11 cellular contexts compared by ENCODE assay signal in the genomic region with DNA sequence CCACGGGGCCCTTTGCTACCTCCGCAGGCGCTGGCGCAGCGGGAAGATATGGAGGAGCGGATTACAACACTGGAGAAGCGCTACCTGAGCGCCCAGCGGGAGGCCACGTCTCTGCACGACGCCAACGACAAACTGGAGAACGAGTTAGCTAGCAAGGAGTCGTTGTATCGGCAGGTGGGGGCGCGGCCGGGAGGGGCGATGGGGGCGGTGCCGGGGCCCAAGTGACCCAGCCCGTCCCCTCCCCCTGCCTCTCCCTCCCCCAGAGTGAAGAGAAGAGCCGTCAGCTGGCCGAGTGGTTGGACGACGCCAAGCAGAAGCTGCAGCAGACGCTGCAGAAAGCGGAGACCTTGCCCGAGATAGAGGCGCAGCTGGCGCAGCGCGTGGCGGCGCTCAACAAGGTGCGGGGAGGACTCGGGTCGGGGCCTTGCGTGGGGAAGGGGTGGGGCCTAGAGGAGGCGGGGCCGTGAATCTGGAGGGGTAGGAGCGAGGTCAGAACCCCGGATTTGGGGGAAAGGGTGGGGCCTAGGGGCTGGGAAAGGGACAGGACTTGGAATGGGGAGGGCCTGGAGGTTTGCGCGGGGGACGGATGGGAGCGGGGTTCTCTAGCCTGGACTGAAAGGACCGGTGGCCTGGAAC. TPM values are rescaled to one million over a fixed set of nuclear protein-coding genes. Genes with fewer than 3 reads are reported as not detected.
A peak's percentile ranks its signal among the peaks of the same experiment; 100 is the strongest.
DNase-seq lines count a peak whose midpoint lies in the region; ATAC-seq, FAIRE-seq and TF ChIP-seq lines count a peak whose summit lies in the region.
"Had no signal": no experiment of that assay in that cellular context is flagged by ENCODE, and none has a peak within 500 bp of the region (broad histone marks: within the 10 kb centered on the region; RNA-seq: fewer than 3 reads in every experiment).

No MANE protein-coding gene starts in this region.

- TF ChIP-seq CTCF in OCI-LY7 (conservative IDR thresholded peaks at IDR 0.05; ENCODE audit: low read length) (no peak), H1 (IDR thresholded peaks at IDR 0.05; ENCODE audit: control extremely low read depth in 1 of 3, insufficient read depth in 1 of 3, low read depth in 1 of 3, low read length in 3 of 3) (no peak), natural killer cell (IDR thresholded peaks at IDR 0.05) (no peak), ascending aorta (IDR thresholded peaks at IDR 0.05) (no peak)

- no peak overlapping the region for H2BK15ac ChIP-seq in H1 (ENCODE audit: low read length)

- H3K27ac Mint-ChIP-seq in natural killer cell, result peak overlapping the region in 1 of 2 donors; percentile 35

- intact Hi-C loops in OCI-LY7 (cut with micrococcal nuclease; ENCODE audit: unreplicated experiment), result loop anchor here (5.0 kb wide), 1 partner anchor 311 kb away; no protein-coding TSS in a partner anchor
- intact Hi-C loops in natural killer cell (cut with micrococcal nuclease), result no loop called here
- intact Hi-C loops in ascending aorta (cut with DNase I), result no loop called here

- no peak overlapping the region for H3K4ac ChIP-seq in H1 (replicated peaks; ENCODE audit: insufficient read length, low read depth, low read length)

- H2BK12ac ChIP-seq in H1 (ENCODE audit: low read depth, low read length), result no peak overlapping the region

- peaks cover 13% of the 10 kb centered on the region for H3K23me2 ChIP-seq in H1 (ENCODE audit: low read depth, low read length)

- BruUV-seq in OCI-LY7 (replicated peaks; lab: Mats Ljungman, UMichigan), result no TSS peak

- no peak for FAIRE-seq in H1 (lab: Jason Lieb, UNC)

- no peaks in the 10 kb centered on the region for H3K79me2 ChIP-seq in OCI-LY7 (ENCODE audit: insufficient read depth, low read depth, low read length)
- no peaks in the 10 kb centered on the region for H3K79me2 ChIP-seq in H1 (ENCODE audit: control insufficient read depth in 1 of 2, insufficient read depth in 2 of 2, low read length in 2 of 2)

- peaks cover 12% of the 10 kb centered on the region for H3K9me3 ChIP-seq in BLaER1
- H3K9me3 ChIP-seq in OCI-LY7 (ENCODE audit: low read length), result no peaks in the 10 kb centered on the region
- no peaks in the 10 kb centered on the region for H3K9me3 ChIP-seq in H1 (ENCODE audit: insufficient read depth in 2 of 2, low read depth in 1 of 2, low read length in 1 of 2)
- H3K9me3 ChIP-seq in ascending aorta, result no peaks in the 10 kb centered on the region
- H3K9me3 ChIP-seq: SJSA1 had no signal

- H2AFZ ChIP-seq in OCI-LY7 (ENCODE audit: low read length), result peak overlapping the region; percentile 52; the same call in 1 of the 2 replicates
- H2AFZ ChIP-seq in H1 (ENCODE audit: low read length), result no peak overlapping the region

- no peak overlapping the region for H4K8ac ChIP-seq in H1 (ENCODE audit: extremely low read depth, insufficient read depth, low read length)

- peak overlapping the region; percentile 12; the same call in 1 of the 2 replicates for H3K4me2 ChIP-seq in BLaER1
- no peak overlapping the region for H3K4me2 ChIP-seq in OCI-LY7 (ENCODE audit: low read length)
- H3K4me2 ChIP-seq in H1 (ENCODE audit: insufficient read depth in 1 of 2, low read depth in 2 of 2, low read length in 2 of 2), result peak overlapping the region; percentile 61 to 62

- H3K4me1 ChIP-seq in BLaER1, result peaks cover 15% of the 10 kb centered on the region
- H3K4me1 ChIP-seq in OCI-LY7 (ENCODE audit: insufficient read depth, low read length, poor library complexity, severe bottlenecking), result peaks cover 12% of the 10 kb centered on the region
- H3K4me1 ChIP-seq in H1 (replicated peaks in 1 of 4; ENCODE audit: control insufficient read depth in 3 of 4, insufficient read depth in 4 of 4, low read length in 3 of 4), result peaks cover 4 to 17% (median 9%) of the 10 kb centered on the region in 4 experiments
- H3K4me1 ChIP-seq in ascending aorta, result peaks cover 0 to 12% of the 10 kb centered on the region in 2 donors

- TF ChIP-seq POLR2A in H1 (IDR thresholded peaks at IDR 0.05; ENCODE audit: control extremely low read depth in 1 of 2, low read depth in 2 of 2, low read length in 2 of 2), result no peak

- POLR2A ChIA-PET in OCI-LY7 (lab: Charles Lee), result no interaction called here
- POLR2A ChIA-PET in H1 (lab: Charles Lee; ENCODE audit: partially characterized antibody), result interaction anchor here (0.6 to 5.8 kb wide), 8 partner anchors 12 to 56 kb away, joined by 3 to 47 read pairs (median 4); partner anchors contain the start of genes LIN7B and PPFIA3

- no peak overlapping the region for H4K5ac ChIP-seq in H1 (ENCODE audit: insufficient read length, low read depth, low read length)

- ATAC-seq in natural killer cell (peak; percentile 20 to 28 (median 28)), GM18520 (IDR thresholded peaks at IDR 0.05; ENCODE audit: unreplicated experiment) (no peak), GM21786 (IDR thresholded peaks at IDR 0.05; ENCODE audit: unreplicated experiment) (no peak)

- no peak for TF ChIP-seq EP300 in H1 (IDR thresholded peaks at IDR 0.05; ENCODE audit: borderline replicate concordance in 1 of 2, low read depth in 2 of 2, low read length in 2 of 2)

- no peak for TF ChIP-seq RAD21 in H1 (IDR thresholded peaks at IDR 0.05 in 1 of 2, conservative IDR thresholded peaks at IDR 0.05 in 1 of 2; ENCODE audit: low read depth in 2 of 2, low read length in 2 of 2)

- H3K4me3 ChIP-seq in BLaER1 (no peak overlapping the region), OCI-LY7 (ENCODE audit: low read depth, low read length, poor library complexity, severe bottlenecking) (no peak overlapping the region), H1 (ENCODE audit: extremely low read depth in 1 of 4, insufficient read depth in 2 of 4, low read depth in 3 of 4, low read length in 4 of 4) (peak overlapping the region in 3 of 4 experiments; percentile 26 to 55 (median 27); a peak in 6 of 8 replicates), ascending aorta (peak overlapping the region in 1 of 2 donors; percentile 4)
- H3K4me3 ChIP-seq: lung, SJSA1 had no signal

- no peak overlapping the region for H3K14ac ChIP-seq in H1 (ENCODE audit: insufficient read length)

- H3K18ac ChIP-seq in H1 (ENCODE audit: extremely low read depth, low read length), result no peak overlapping the region; the same call in none of the 2 replicates

- H3K36me3 Mint-ChIP-seq in natural killer cell, result no peaks in the 10 kb centered on the region

- H3K27me3 Mint-ChIP-seq in natural killer cell (ENCODE audit: low read depth in 2 of 2), result peaks cover 0 to 11% of the 10 kb centered on the region in 2 donors

- H3K4me3 Mint-ChIP-seq in natural killer cell, result peak overlapping the region; percentile 79

- H2AK5ac ChIP-seq in H1 (ENCODE audit: low read depth, low read length), result no peak overlapping the region

- H2BK20ac ChIP-seq in H1 (ENCODE audit: low read length), result no peak overlapping the region

- no peak overlapping the region for H3K56ac ChIP-seq in H1 (replicated peaks; ENCODE audit: insufficient read length, low read depth, low read length)

- H3K9ac ChIP-seq in BLaER1 (no peak overlapping the region), H1 (replicated peaks in 1 of 4; ENCODE audit: extremely low read depth in 1 of 4, low read depth in 3 of 4, low read length in 3 of 4) (no peak overlapping the region)

- H3K9me2 ChIP-seq in OCI-LY7 (ENCODE audit: insufficient read depth, low read length), result no peaks in the 10 kb centered on the region

- no peaks in the 10 kb centered on the region for H3K9me3 Mint-ChIP-seq in natural killer cell

- H3K4me1 Mint-ChIP-seq in natural killer cell, result peaks cover 22 to 31% of the 10 kb centered on the region in 2 donors

- H4K91ac ChIP-seq in H1 (replicated peaks; ENCODE audit: insufficient read length, low read length), result no peak overlapping the region

- no peak overlapping the region for H3K27ac ChIP-seq in BLaER1
- H3K27ac ChIP-seq in OCI-LY7 (ENCODE audit: low read depth, low read length, poor library complexity, severe bottlenecking), result no peak overlapping the region
- no peak overlapping the region for H3K27ac ChIP-seq in H1 (ENCODE audit: low read depth, low read length)
- H3K27ac ChIP-seq in ascending aorta, result no peak overlapping the region
- H3K27ac ChIP-seq: SJSA1 had no signal

- CTCF ChIA-PET in OCI-LY7 (lab: Charles Lee; ENCODE audit: unreplicated experiment), result no interaction called here
- CTCF ChIA-PET in H1 (lab: Charles Lee; ENCODE audit: partially characterized antibody), result interaction anchor here (0.7 to 9.7 kb wide), 13 partner anchors 11 to 93 kb away, joined by 3 to 99 read pairs (median 3); partner anchors contain the start of gene HRC

- no peak overlapping the region for H2BK120ac ChIP-seq in H1 (replicated peaks; ENCODE audit: low read depth, low read length)

- no peak overlapping the region for H3K23ac ChIP-seq in H1 (ENCODE audit: insufficient read length)

- no peak for DNase-seq in OCI-LY7 (ENCODE audit: low spot score)
- DNase-seq in H1 (ENCODE audit: low read depth in 1 of 2, low spot score in 2 of 2), result peak in 1 of 2 experiments; percentile 72
- DNase-seq in natural killer cell, result no peak
- DNase-seq in COLO668 (lab: John Stamatoyannopoulos, UW; ENCODE audit: unreplicated experiment), result no peak
- no peak for DNase-seq in ascending aorta (ENCODE audit: low spot score in 2 of 2)
- DNase-seq: GDM1 had no signal

- 25% methylated on average over 22 of the region's 49 CpGs; no CpG with 5 or more reads in 1 of the 2 experiments for WGBS in H1 (ENCODE audit: extremely low coverage in 1 of 2, insufficient coverage in 1 of 2, insufficient read length in 1 of 2, insufficient replicate concordance in 2 of 2, low coverage in 1 of 2, low lambda C conversion rate in 2 of 2, missing lambda C conversion rate in 1 of 2), 2 experiments

- H3K36me3 ChIP-seq in BLaER1, result peaks cover 67% of the 10 kb centered on the region
- H3K36me3 ChIP-seq in OCI-LY7 (ENCODE audit: insufficient read depth, low read length), result peaks cover 6% of the 10 kb centered on the region; the same call in 1 of the 2 replicates
- peaks cover 0 to 8% (median 2%) of the 10 kb centered on the region in 4 experiments; a peak in 2 of 8 replicates for H3K36me3 ChIP-seq in H1 (ENCODE audit: control insufficient read depth in 2 of 4, insufficient read depth in 4 of 4, low read length in 3 of 4)
- H3K36me3 ChIP-seq in ascending aorta, result no peaks in the 10 kb centered on the region
- H3K36me3 ChIP-seq: SJSA1 had no signal

- no peaks in the 10 kb centered on the region for H4K20me1 ChIP-seq in BLaER1
- H4K20me1 ChIP-seq in OCI-LY7 (ENCODE audit: insufficient read depth, low read length), result no peaks in the 10 kb centered on the region
- peaks cover 0 to 3% of the 10 kb centered on the region in 2 experiments for H4K20me1 ChIP-seq in H1 (replicated peaks in 1 of 2; ENCODE audit: control insufficient read depth in 1 of 2, insufficient read depth in 2 of 2, low read length in 2 of 2)

- H3K27me3 ChIP-seq in BLaER1 (no peaks in the 10 kb centered on the region; the same call in 1 of the 2 replicates), H1 (replicated peaks in 1 of 4; ENCODE audit: control insufficient read depth in 3 of 4, extremely low read depth in 1 of 4, insufficient read depth in 3 of 4, low read length in 3 of 4) (no peaks in the 10 kb centered on the region), ascending aorta (no peaks in the 10 kb centered on the region)
- H3K27me3 ChIP-seq: SJSA1 had no signal

- peak overlapping the region; percentile 49; the same call in 1 of the 2 replicates for H2BK5ac ChIP-seq in H1 (ENCODE audit: low read depth, low read length)

- H3K79me1 ChIP-seq in H1 (ENCODE audit: low read depth, low read length), result no peaks in the 10 kb centered on the region

RNA-seq across cellular contexts. Expression of gene PPFIA3, which starts 13.7 kb away (rescaled TPM):
- 17.1 and 21.2 TPM in 2 replicates for total RNA-seq in OCI-LY7 (2014; rRNA removed; shearing (Covaris generic))
- total RNA-seq in OCI-LY7 (2022) (16.2 and 17.8 TPM in 2 replicates), natural killer cell (1 to 10 TPM; 5.3 to 5.5 (median 5.3) TPM), ascending aorta (33.3 TPM)
- total RNA-seq in H1 (2021; fragmentation: NEBNext Ultra II Directional; extraction: Animal tissue kit (Norgen Biotek cat#: 25700)), result 25.3 and 28.0 TPM in 2 replicates
- polyA plus RNA-seq in H1 (2011; rRNA removed), result 15.9 and 28.8 TPM in 2 replicates
- polyA plus RNA-seq in H1 (2011; cell fraction: cytosol; rRNA removed), result 24.4 TPM
- polyA plus RNA-seq in H1 (2011; cell fraction: nucleus; rRNA removed), result 60.9 TPM
- polyA plus RNA-seq in H1 (2012, experiment 1 of 2), result 19.8 to 30.7 TPM (median 28.0 TPM) in 4 replicates
- 23.3 TPM for polyA plus RNA-seq in H1 (2012, experiment 2 of 2)
- polyA plus RNA-seq in H1 (2013, experiment 1 of 2), result 23.1 TPM
- polyA plus RNA-seq in H1 (2013, experiment 2 of 2), result 22.3 TPM
- polyA minus RNA-seq in H1 (2011; rRNA and poly(A)+ RNA removed), result 12.6 and 13.4 TPM in 2 replicates
- polyA minus RNA-seq in H1 (2011; cell fraction: cytosol; rRNA and poly(A)+ RNA removed), result 15.0 TPM
- 28.2 TPM for polyA minus RNA-seq in H1 (2011; cell fraction: nucleus; rRNA and poly(A)+ RNA removed)

RNA-seq across cellular contexts. Expression of gene C19orf73, which starts 14.1 kb away (rescaled TPM):
- total RNA-seq in OCI-LY7 (2014; rRNA removed; shearing (Covaris generic)), result 5.9 and 8.3 TPM in 2 replicates
- total RNA-seq in OCI-LY7 (2022) (2.5 and 4.4 TPM in 2 replicates), natural killer cell (1 to 10 TPM; 2.3 to 2.7 (median 2.7) TPM), ascending aorta (not detected)
- total RNA-seq in H1 (2021; fragmentation: NEBNext Ultra II Directional; extraction: Animal tissue kit (Norgen Biotek cat#: 25700)), result 1.2 and 2.5 TPM in 2 replicates
- polyA plus RNA-seq in H1 (2011; rRNA removed), result 4.6 and 10.0 TPM in 2 replicates
- polyA plus RNA-seq in H1 (2011; cell fraction: cytosol; rRNA removed), result 6.5 TPM
- polyA plus RNA-seq in H1 (2011; cell fraction: nucleus; rRNA removed), result 10.6 TPM
- polyA plus RNA-seq in H1 (2012, experiment 1 of 2), result 1.4 to 3.3 TPM (median 2.6 TPM) in 4 replicates
- polyA plus RNA-seq in H1 (2012, experiment 2 of 2), result 1.8 TPM
- 3.3 TPM for polyA plus RNA-seq in H1 (2013, experiment 1 of 2)
- polyA plus RNA-seq in H1 (2013, experiment 2 of 2), result 2.7 TPM
- 0.63 and 1.6 TPM in 2 replicates for polyA minus RNA-seq in H1 (2011; rRNA and poly(A)+ RNA removed)
- 1.7 TPM for polyA minus RNA-seq in H1 (2011; cell fraction: cytosol; rRNA and poly(A)+ RNA removed)
- polyA minus RNA-seq in H1 (2011; cell fraction: nucleus; rRNA and poly(A)+ RNA removed), result 7.8 TPM

RNA-seq across cellular contexts. Expression of gene LIN7B, which starts 18.9 kb away (rescaled TPM):
- total RNA-seq in OCI-LY7 (2014; rRNA removed; shearing (Covaris generic)), result 5.5 and 14.7 TPM in 2 replicates
- 3.6 and 4.8 TPM in 2 replicates for total RNA-seq in OCI-LY7 (2022)
- 4.1 and 4.2 TPM in 2 replicates for total RNA-seq in H1 (2021; fragmentation: NEBNext Ultra II Directional; extraction: Animal tissue kit (Norgen Biotek cat#: 25700))
- polyA plus RNA-seq in H1 (2011; rRNA removed), result 4.1 and 6.0 TPM in 2 replicates
- 4.6 TPM for polyA plus RNA-seq in H1 (2011; cell fraction: cytosol; rRNA removed)
- polyA plus RNA-seq in H1 (2011; cell fraction: nucleus; rRNA removed), result 9.1 TPM
- polyA plus RNA-seq in H1 (2012, experiment 1 of 2), result 1.7 to 7.5 TPM (median 4.9 TPM) in 4 replicates
- polyA plus RNA-seq in H1 (2012, experiment 2 of 2), result 2.1 TPM
- 1.8 TPM for polyA plus RNA-seq in H1 (2013, experiment 1 of 2)
- polyA plus RNA-seq in H1 (2013, experiment 2 of 2), result 2.8 TPM
- polyA minus RNA-seq in H1 (2011; rRNA and poly(A)+ RNA removed), result 1.6 and 2.4 TPM in 2 replicates
- polyA minus RNA-seq in H1 (2011; cell fraction: cytosol; rRNA and poly(A)+ RNA removed), result not detected
- polyA minus RNA-seq in H1 (2011; cell fraction: nucleus; rRNA and poly(A)+ RNA removed), result 3.5 TPM
- total RNA-seq in natural killer cell, result 1 to 10 TPM; 6.2 to 8.8 (median 6.5) TPM
- total RNA-seq in ascending aorta, result 42.1 TPM

RNA-seq across cellular contexts. Expression of gene HRC, which starts 22.1 kb away (rescaled TPM):
- total RNA-seq in OCI-LY7 (2014; rRNA removed; shearing (Covaris generic)), result not detected in 2 replicates
- total RNA-seq in OCI-LY7 (2022) (not detected in 2 replicates), natural killer cell (not detected), ascending aorta (not detected)
- total RNA-seq in H1 (2021; fragmentation: NEBNext Ultra II Directional; extraction: Animal tissue kit (Norgen Biotek cat#: 25700)), result 1.8 and 2.3 TPM in 2 replicates
- 2.6 and 6.8 TPM in 2 replicates for polyA plus RNA-seq in H1 (2011; rRNA removed)
- polyA plus RNA-seq in H1 (2011; cell fraction: cytosol; rRNA removed), result 10.7 TPM
- polyA plus RNA-seq in H1 (2011; cell fraction: nucleus; rRNA removed), result 7.4 TPM
- 1.6 to 4.2 TPM (median 3.0 TPM) in 4 replicates for polyA plus RNA-seq in H1 (2012, experiment 1 of 2)
- 0.50 TPM for polyA plus RNA-seq in H1 (2012, experiment 2 of 2)
- polyA plus RNA-seq in H1 (2013, experiment 1 of 2), result 5.9 TPM
- polyA plus RNA-seq in H1 (2013, experiment 2 of 2), result 6.1 TPM
- 0.61 and 4.4 TPM in 2 replicates for polyA minus RNA-seq in H1 (2011; rRNA and poly(A)+ RNA removed)
- polyA minus RNA-seq in H1 (2011; cell fraction: cytosol; rRNA and poly(A)+ RNA removed), result 1.6 TPM
- 2.0 TPM for polyA minus RNA-seq in H1 (2011; cell fraction: nucleus; rRNA and poly(A)+ RNA removed)
- total RNA-seq: SJSA1 had no signal

RNA-seq across cellular contexts. Expression of gene TRPM4, which starts 24.5 kb away (rescaled TPM):
- total RNA-seq in OCI-LY7 (2014; rRNA removed; shearing (Covaris generic)), result 11.6 and 20.9 TPM in 2 replicates
- 36.2 and 44.2 TPM in 2 replicates for total RNA-seq in OCI-LY7 (2022)
- 11.3 and 12.6 TPM in 2 replicates for total RNA-seq in H1 (2021; fragmentation: NEBNext Ultra II Directional; extraction: Animal tissue kit (Norgen Biotek cat#: 25700))
- polyA plus RNA-seq in H1 (2011; rRNA removed), result 13.3 and 21.5 TPM in 2 replicates
- 14.1 TPM for polyA plus RNA-seq in H1 (2011; cell fraction: cytosol; rRNA removed)
- 28.9 TPM for polyA plus RNA-seq in H1 (2011; cell fraction: nucleus; rRNA removed)
- polyA plus RNA-seq in H1 (2012, experiment 1 of 2), result 9.4 to 14.2 TPM (median 13.5 TPM) in 4 replicates
- polyA plus RNA-seq in H1 (2012, experiment 2 of 2), result 6.2 TPM
- 9.1 TPM for polyA plus RNA-seq in H1 (2013, experiment 1 of 2)
- 8.2 TPM for polyA plus RNA-seq in H1 (2013, experiment 2 of 2)
- polyA minus RNA-seq in H1 (2011; rRNA and poly(A)+ RNA removed), result 5.0 and 6.0 TPM in 2 replicates
- 5.9 TPM for polyA minus RNA-seq in H1 (2011; cell fraction: cytosol; rRNA and poly(A)+ RNA removed)
- polyA minus RNA-seq in H1 (2011; cell fraction: nucleus; rRNA and poly(A)+ RNA removed), result 14.8 TPM
- under 1 TPM in 1 of 3 donors, not detected in 2; 0.20 TPM for total RNA-seq in natural killer cell
- 63.4 TPM for total RNA-seq in ascending aorta

Comparison
In these comparisons a context has a peak if more than half of its experiments do, and no peak if none do; other contexts are left out.
1. H3K4me3 ChIP-seq: peak in H1 (3 of 4); none in BLaER1 (single experiment) and OCI-LY7 (single experiment).
2. ATAC-seq: peak in natural killer cell (3 of 3); none in GM18520 (single experiment) and GM21786 (single experiment).